ENCODE assay signal across 14 cellular contexts in genomic region chr1:65429078-65429477, GRCh38. TPM values are rescaled to one million over a fixed set of nuclear protein-coding genes. Genes with fewer than 3 reads are reported as not detected.
DNase-seq lines count a peak whose midpoint lies in the region; ATAC-seq, FAIRE-seq and TF ChIP-seq lines count a peak whose summit lies in the region.
"Had no signal": no experiment of that assay in that cellular context is flagged by ENCODE, and none has a peak within 500 bp of the region (broad histone marks: within the 10 kb centered on the region; RNA-seq: fewer than 3 reads in every experiment).

No MANE protein-coding gene starts in this region.

- no peak for DNase-seq in right cardiac atrium
- DNase-seq in Right ventricle myocardium inferior (ENCODE audit: missing footprints): no peak
- DNase-seq in endothelial cell of umbilical vein (ENCODE audit: low read depth, low spot score): no peak
- no peak for DNase-seq in psoas muscle
- DNase-seq in vagina (ENCODE audit: extremely low spot score in 2 of 2): no peak
- no peak for DNase-seq in NCI-H1436 treated with DMSO at 0.1 percent for 48 hours (lab: John Stamatoyannopoulos, UW)
- DNase-seq in medulla oblongata (ENCODE audit: extremely low spot score): no peak
- no peak for DNase-seq in prostate gland (ENCODE audit: low spot score)
- DNase-seq: activated CD8-positive, alpha-beta memory T cell treated with anti-CD3 and anti-CD28 coated beads for 24 hours; cortex of kidney; NCI-H2081; NCI-H748 treated with DMSO at 0.1 percent for 48 hours; Peyer's patch had no signal

- no peaks in the 10 kb centered on the region for H3K27me3 ChIP-seq in right cardiac atrium (ENCODE audit: control insufficient read depth, insufficient read depth)
- no peaks in the 10 kb centered on the region for H3K27me3 ChIP-seq in endothelial cell of umbilical vein (ENCODE audit: control insufficient read depth in 2 of 2, insufficient read depth in 2 of 2, low read length in 2 of 2)
- no peaks in the 10 kb centered on the region for H3K27me3 ChIP-seq in psoas muscle (ENCODE audit: insufficient read depth in 3 of 3, low read length in 2 of 3)
- H3K27me3 ChIP-seq in vagina: no peaks in the 10 kb centered on the region
- no peaks in the 10 kb centered on the region for H3K27me3 ChIP-seq in prostate gland (replicated peaks; ENCODE audit: insufficient read depth)
- H3K27me3 ChIP-seq: Peyer's patch had no signal

- intact Hi-C loops in right cardiac atrium (cut with DNase I): loop anchor here in 2 of 4 donors (10.0 kb wide), 2 partner anchors 174 to 266 kb away; no protein-coding TSS in a partner anchor
- intact Hi-C loops in Right ventricle myocardium inferior (cut with DNase I): no loop called here
- intact Hi-C loops in endothelial cell of umbilical vein (cut with micrococcal nuclease): loop anchor here (1.0 to 10.0 kb wide), 4 partner anchors 98 to 1136 kb away; partner anchors contain the start of gene PDE4B
- intact Hi-C loops in psoas muscle (cut with DNase I): loop anchor here (10.0 kb wide), 2 partner anchors 174 to 364 kb away; no protein-coding TSS in a partner anchor
- intact Hi-C loops in vagina (cut with DNase I): no loop called here
- intact Hi-C loops in prostate gland (cut with DNase I): loop anchor here (10.0 kb wide), 1 partner anchor 364 kb away; no protein-coding TSS in a partner anchor

- H3K9ac ChIP-seq in endothelial cell of umbilical vein (replicated peaks; ENCODE audit: extremely low read depth, insufficient read depth, low read length): peak overlapping the region; percentile 87

- H3K36me3 ChIP-seq in endothelial cell of umbilical vein (ENCODE audit: control insufficient read depth in 2 of 2, extremely low read depth in 1 of 2, insufficient read depth in 2 of 2, low read length in 2 of 2) (peaks cover 2 to 24% of the 10 kb centered on the region in 2 experiments), psoas muscle (ENCODE audit: insufficient read depth in 1 of 2, low read depth in 1 of 2) (peaks cover 0 to 88% of the 10 kb centered on the region in 2 donors), vagina (peaks cover 0 to 46% of the 10 kb centered on the region in 2 donors), prostate gland (peaks cover 3 to 7% of the 10 kb centered on the region in 2 donors)

- POLR2A ChIA-PET in endothelial cell of umbilical vein (lab: Charles Lee): interaction anchor here (1.8 kb wide), 1 partner anchor 9 kb away, joined by 6 read pairs; the partner anchor contains the start of genes LEPR and LEPROT

- no TSS peak for BruUV-seq in endothelial cell of umbilical vein (replicated peaks; lab: Mats Ljungman, UMichigan)

- H3K4me3 ChIP-seq in right cardiac atrium (ENCODE audit: low read length) (no peak overlapping the region), endothelial cell of umbilical vein (replicated peaks in 1 of 3; ENCODE audit: insufficient read depth in 1 of 3, low read depth in 1 of 3, low read length in 3 of 3) (no peak overlapping the region), psoas muscle (no peak overlapping the region), vagina (no peak overlapping the region), prostate gland (no peak overlapping the region)
- H3K4me3 ChIP-seq: GM12878, Peyer's patch had no signal

- dilution Hi-C loops in endothelial cell of umbilical vein (cut with MboI; ENCODE audit: extremely low pct_ligation_motif_present, low sequenced_read_pairs): no loop called here

- no peak for ATAC-seq in right cardiac atrium
- ATAC-seq in Right ventricle myocardium inferior: no peak
- ATAC-seq in psoas muscle: no peak
- ATAC-seq: GM12878 had no signal

- TF ChIP-seq CTCF in endothelial cell of umbilical vein (IDR thresholded peaks at IDR 0.05; ENCODE audit: extremely low read depth in 1 of 2, insufficient read depth in 1 of 2, low read depth in 1 of 2, low read length in 2 of 2) (no peak), psoas muscle (IDR thresholded peaks at IDR 0.05) (no peak), vagina (IDR thresholded peaks at IDR 0.05) (no peak), prostate gland (IDR thresholded peaks at IDR 0.05) (no peak)

- TF ChIP-seq POLR2A in endothelial cell of umbilical vein (IDR thresholded peaks at IDR 0.05; ENCODE audit: low read depth, low read length) (no peak), vagina (IDR thresholded peaks at IDR 0.05) (no peak), prostate gland (IDR thresholded peaks at IDR 0.05) (no peak)

- peaks cover 30% of the 10 kb centered on the region for H3K79me2 ChIP-seq in endothelial cell of umbilical vein (ENCODE audit: control insufficient read depth, insufficient read depth, low read length)

- no peaks in the 10 kb centered on the region for H3K9me1 ChIP-seq in endothelial cell of umbilical vein (replicated peaks; ENCODE audit: control insufficient read depth, extremely low read depth, insufficient read depth, low read length)

- H2AFZ ChIP-seq in endothelial cell of umbilical vein (ENCODE audit: low read depth, low read length): no peak overlapping the region

- peak overlapping the region; percentile 60 for H3K4me2 ChIP-seq in endothelial cell of umbilical vein (ENCODE audit: insufficient read depth, low read length)

- peak overlapping the region; percentile 68 for H3K27ac ChIP-seq in right cardiac atrium (ENCODE audit: low read length)
- peak overlapping the region; percentile 97 for H3K27ac ChIP-seq in endothelial cell of umbilical vein (ENCODE audit: insufficient read depth, low read depth, low read length)
- peak overlapping the region; percentile 57 for H3K27ac ChIP-seq in psoas muscle
- H3K27ac ChIP-seq in vagina: peak overlapping the region; percentile 12
- H3K27ac ChIP-seq in prostate gland: no peak overlapping the region
- H3K27ac ChIP-seq: Peyer's patch had no signal

- WGBS in right cardiac atrium: 93% methylated on average over 2 of the region's 2 CpGs
- 83 to 97% (median 92%) methylated on average over 2 of the region's 2 CpGs for WGBS in psoas muscle, 3 donors
- WGBS in prostate gland: 94% methylated on average over 2 of the region's 2 CpGs

- H4K20me1 ChIP-seq in endothelial cell of umbilical vein (replicated peaks; ENCODE audit: control insufficient read depth, extremely low read depth, insufficient read depth, low read length): no peaks in the 10 kb centered on the region

- H3K9me3 ChIP-seq in right cardiac atrium (ENCODE audit: control insufficient read depth, low read length) (no peaks in the 10 kb centered on the region), endothelial cell of umbilical vein (replicated peaks; ENCODE audit: control insufficient read depth, insufficient read depth, low read length) (no peaks in the 10 kb centered on the region), psoas muscle (no peaks in the 10 kb centered on the region), vagina (no peaks in the 10 kb centered on the region), prostate gland (no peaks in the 10 kb centered on the region)
- H3K9me3 ChIP-seq: Peyer's patch had no signal

- H3K4me1 ChIP-seq in right cardiac atrium (ENCODE audit: control insufficient read depth, insufficient read depth, low read length) (peaks cover 3% of the 10 kb centered on the region), endothelial cell of umbilical vein (ENCODE audit: control insufficient read depth, extremely low read depth, insufficient read depth, low read length) (peaks cover 55% of the 10 kb centered on the region), psoas muscle (peaks cover 13% of the 10 kb centered on the region), vagina (peaks cover 19% of the 10 kb centered on the region), prostate gland (replicated peaks) (no peaks in the 10 kb centered on the region)
- H3K4me1 ChIP-seq: Peyer's patch had no signal

- CTCF ChIA-PET in endothelial cell of umbilical vein (lab: Charles Lee): interaction anchor here (1.3 to 7.7 kb wide), 3 partner anchors 20 to 258 kb away, joined by 3 to 104 read pairs (median 5); no protein-coding TSS in a partner anchor

- FAIRE-seq in endothelial cell of umbilical vein (lab: Jason Lieb, UNC): no peak
- FAIRE-seq: GM12878 had no signal

TF ChIP-seq in endothelial cell of umbilical vein, 7 proteins besides CTCF, POLR2A, EP300 and RAD21 (continues in another document):
- TF ChIP-seq FOS (IDR thresholded peaks at IDR 0.05; ENCODE audit: borderline replicate concordance, insufficient read depth, low read length): no peak
- no peak for TF ChIP-seq POLR2AphosphoS5 (IDR thresholded peaks at IDR 0.05; ENCODE audit: insufficient read depth, low read depth, low read length)
- no peak for TF ChIP-seq GATA2 (IDR thresholded peaks at IDR 0.05; ENCODE audit: insufficient read depth, insufficient read length, low read depth, low read length)
- no peak for TF ChIP-seq EZH2 (IDR thresholded peaks at IDR 0.05; ENCODE audit: borderline replicate concordance, low read depth, low read length, severe bottlenecking)

RNA-seq across cellular contexts. Expression of gene LEPR, which starts 8.6 kb away (rescaled TPM):
- total RNA-seq in right cardiac atrium: 10 to 100 TPM; 10.2 to 27.3 (median 16.2) TPM
- 3.9 TPM for polyA plus RNA-seq in right cardiac atrium
- total RNA-seq in Right ventricle myocardium inferior: 3.5 TPM
- total RNA-seq in endothelial cell of umbilical vein: 10.8 and 18.7 TPM in 2 replicates
- polyA plus RNA-seq in endothelial cell of umbilical vein: 8.8 and 11.1 TPM in 2 replicates
- 5.7 and 7.9 TPM in 2 replicates for polyA plus RNA-seq in endothelial cell of umbilical vein (2011; cell fraction: cytosol; rRNA removed)
- 9.0 and 9.2 TPM in 2 replicates for polyA plus RNA-seq in endothelial cell of umbilical vein (2011; cell fraction: nucleus; rRNA removed)
- 5.4 and 7.1 TPM in 2 replicates for polyA plus RNA-seq in endothelial cell of umbilical vein (2012)
- polyA minus RNA-seq in endothelial cell of umbilical vein: 34.1 and 36.7 TPM in 2 replicates
- 0.61 TPM for polyA minus RNA-seq in endothelial cell of umbilical vein (2011; cell fraction: cytosol; rRNA and poly(A)+ RNA removed)
- polyA minus RNA-seq in endothelial cell of umbilical vein (2011; cell fraction: nucleus; rRNA and poly(A)+ RNA removed): 13.3 and 15.2 TPM in 2 replicates
- total RNA-seq in psoas muscle: 1 to 10 TPM; 1.8 to 7.8 (median 4.7) TPM
- polyA plus RNA-seq in psoas muscle: 1 to 10 TPM in 2 of 3 donors, under 1 TPM in 1; 0.73 to 2.1 (median 1.5) TPM
- total RNA-seq in vagina: 16.2 TPM
- 10 to 100 TPM in 1 of 2 donors, 1 to 10 TPM in 1; 5.6 to 13.9 TPM for total RNA-seq in prostate gland

RNA-seq across cellular contexts. Expression of gene LEPROT, which starts 8.6 kb away (rescaled TPM):
- total RNA-seq in right cardiac atrium (10 to 100 TPM; 52.8 to 59.1 (median 57.1) TPM), Right ventricle myocardium inferior (44.3 TPM), endothelial cell of umbilical vein (71.7 and 80.6 TPM in 2 replicates), psoas muscle (10 to 100 TPM; 20.3 to 34.5 (median 27.6) TPM), vagina (37.8 TPM), prostate gland (10 to 100 TPM; 39.5 to 64.2 TPM)
- polyA plus RNA-seq in right cardiac atrium (33.0 TPM), endothelial cell of umbilical vein (86.0 and 94.8 TPM in 2 replicates), psoas muscle (10 to 100 TPM; 14.9 to 28.7 (median 22.9) TPM)
- 43.7 and 47.4 TPM in 2 replicates for polyA plus RNA-seq in endothelial cell of umbilical vein (2011; cell fraction: cytosol; rRNA removed)
- 74.2 and 99.0 TPM in 2 replicates for polyA plus RNA-seq in endothelial cell of umbilical vein (2011; cell fraction: nucleus; rRNA removed)
- polyA plus RNA-seq in endothelial cell of umbilical vein (2012): 77.8 and 102 TPM in 2 replicates
- 150 TPM in 2 replicates for polyA minus RNA-seq in endothelial cell of umbilical vein
- polyA minus RNA-seq in endothelial cell of umbilical vein (2011; cell fraction: cytosol; rRNA and poly(A)+ RNA removed): 5.9 TPM
- 148 and 185 TPM in 2 replicates for polyA minus RNA-seq in endothelial cell of umbilical vein (2011; cell fraction: nucleus; rRNA and poly(A)+ RNA removed)

Comparison
In these comparisons a context has a peak if more than half of its experiments do, and no peak if none do; other contexts are left out.
1. H3K27ac ChIP-seq: peak in right cardiac atrium (single experiment), endothelial cell of umbilical vein (single experiment), psoas muscle (single experiment) and vagina (single experiment); none in prostate gland (0 of 2).
2. intact Hi-C loops: an anchor here in endothelial cell of umbilical vein (1.0 to 10.0 kb wide), psoas muscle (10.0 kb wide) and prostate gland (10.0 kb wide); none called in Right ventricle myocardium inferior and vagina.